1 cellular context compared by ENCODE assay signal in the genomic region with DNA sequence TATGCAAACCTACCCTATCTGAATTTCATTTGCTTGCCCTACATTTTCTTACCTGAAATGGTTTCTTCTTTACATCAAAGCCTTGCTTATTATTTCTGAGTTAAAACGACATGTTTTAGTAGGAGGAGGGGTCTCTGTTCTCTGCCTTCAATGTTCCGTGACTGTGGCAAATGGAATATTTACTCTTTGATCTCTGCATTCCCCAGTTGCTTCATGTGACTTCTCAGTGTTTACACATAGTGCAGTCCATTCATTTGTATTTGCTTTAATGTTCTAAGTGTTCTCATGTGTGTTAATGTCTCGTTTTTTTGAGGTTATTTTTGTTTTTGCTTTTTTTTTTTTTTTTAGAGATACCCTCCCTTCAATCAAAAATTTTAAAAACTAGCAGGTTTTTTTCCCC.
TF ChIP-seq lines count a peak whose summit lies in the region.

No MANE protein-coding gene starts in this region.

TF ChIP-seq in HepG2, 621 proteins besides CTCF, POLR2A, EP300 and RAD21 (continued from another document and continues in another):
- TF ChIP-seq AGO1 (IDR thresholded peaks at IDR 0.05; ENCODE audit: low read depth, low read length, poor library complexity, severe bottlenecking) = no peak
- TF ChIP-seq SKI (IDR thresholded peaks at IDR 0.05; ENCODE audit: partially characterized antibody) = peak; percentile 12
- TF ChIP-seq, protein P1, sequence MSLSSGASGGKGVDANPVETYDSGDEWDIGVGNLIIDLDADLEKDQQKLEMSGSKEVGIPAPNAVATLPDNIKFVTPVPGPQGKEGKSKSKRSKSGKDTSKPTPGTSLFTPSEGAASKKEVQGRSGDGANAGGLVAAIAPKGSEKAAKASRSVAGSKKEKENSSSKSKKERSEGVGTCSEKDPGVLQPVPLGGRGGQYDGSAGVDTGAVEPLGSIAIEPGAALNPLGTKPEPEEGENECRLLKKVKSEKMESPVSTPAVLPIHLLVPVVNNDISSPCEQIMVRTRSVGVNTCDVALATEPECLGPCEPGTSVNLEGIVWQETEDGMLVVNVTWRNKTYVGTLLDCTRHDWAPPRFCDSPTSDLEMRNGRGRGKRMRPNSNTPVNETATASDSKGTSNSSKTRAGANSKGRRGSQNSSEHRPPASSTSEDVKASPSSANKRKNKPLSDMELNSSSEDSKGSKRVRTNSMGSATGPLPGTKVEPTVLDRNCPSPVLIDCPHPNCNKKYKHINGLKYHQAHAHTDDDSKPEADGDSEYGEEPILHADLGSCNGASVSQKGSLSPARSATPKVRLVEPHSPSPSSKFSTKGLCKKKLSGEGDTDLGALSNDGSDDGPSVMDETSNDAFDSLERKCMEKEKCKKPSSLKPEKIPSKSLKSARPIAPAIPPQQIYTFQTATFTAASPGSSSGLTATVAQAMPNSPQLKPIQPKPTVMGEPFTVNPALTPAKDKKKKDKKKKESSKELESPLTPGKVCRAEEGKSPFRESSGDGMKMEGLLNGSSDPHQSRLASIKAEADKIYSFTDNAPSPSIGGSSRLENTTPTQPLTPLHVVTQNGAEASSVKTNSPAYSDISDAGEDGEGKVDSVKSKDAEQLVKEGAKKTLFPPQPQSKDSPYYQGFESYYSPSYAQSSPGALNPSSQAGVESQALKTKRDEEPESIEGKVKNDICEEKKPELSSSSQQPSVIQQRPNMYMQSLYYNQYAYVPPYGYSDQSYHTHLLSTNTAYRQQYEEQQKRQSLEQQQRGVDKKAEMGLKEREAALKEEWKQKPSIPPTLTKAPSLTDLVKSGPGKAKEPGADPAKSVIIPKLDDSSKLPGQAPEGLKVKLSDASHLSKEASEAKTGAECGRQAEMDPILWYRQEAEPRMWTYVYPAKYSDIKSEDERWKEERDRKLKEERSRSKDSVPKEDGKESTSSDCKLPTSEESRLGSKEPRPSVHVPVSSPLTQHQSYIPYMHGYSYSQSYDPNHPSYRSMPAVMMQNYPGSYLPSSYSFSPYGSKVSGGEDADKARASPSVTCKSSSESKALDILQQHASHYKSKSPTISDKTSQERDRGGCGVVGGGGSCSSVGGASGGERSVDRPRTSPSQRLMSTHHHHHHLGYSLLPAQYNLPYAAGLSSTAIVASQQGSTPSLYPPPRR (CRISPR knock-in tag; IDR thresholded peaks at IDR 0.05; ENCODE audit: borderline replicate concordance) = peak; percentile 31; the same call in 1 of the 2 replicates
- no peak for TF ChIP-seq HOXA3 (CRISPR knock-in tag; IDR thresholded peaks at IDR 0.05)
- TF ChIP-seq CENPX (CRISPR knock-in tag; IDR thresholded peaks at IDR 0.05) = no peak
- no peak for TF ChIP-seq SP4 (CRISPR knock-in tag; IDR thresholded peaks at IDR 0.05)
- no peak for TF ChIP-seq PCBP2 (optimal IDR thresholded peaks at IDR 0.05; ENCODE audit: low read depth, low read length, poor library complexity, severe bottlenecking)
- TF ChIP-seq SNRNP70 (IDR thresholded peaks at IDR 0.05; ENCODE audit: low read depth, low read length) = no peak
- no peak for TF ChIP-seq ZNF598 (CRISPR knock-in tag; IDR thresholded peaks at IDR 0.05; ENCODE audit: borderline replicate concordance)
- TF ChIP-seq ISL2 (CRISPR knock-in tag; IDR thresholded peaks at IDR 0.05) = peak; percentile 96
- no peak for TF ChIP-seq ZNF781 (CRISPR knock-in tag; IDR thresholded peaks at IDR 0.05; ENCODE audit: borderline replicate concordance, not compliant biosample characterization)
- no peak for TF ChIP-seq TMF1 (CRISPR knock-in tag; IDR thresholded peaks at IDR 0.05; ENCODE audit: low read depth)
- TF ChIP-seq LCORL (IDR thresholded peaks at IDR 0.05) = no peak; the same call in 1 of the 2 replicates
- 0 out of 2 replicates have a peak, but pooled peaks have one; percentile 27 for TF ChIP-seq LCORL (CRISPR knock-in tag; IDR thresholded peaks at IDR 0.05)
- TF ChIP-seq EED (CRISPR knock-in tag; IDR thresholded peaks at IDR 0.05) = no peak
- no peak for TF ChIP-seq NR2F1 (CRISPR knock-in tag; IDR thresholded peaks at IDR 0.05)
- TF ChIP-seq, protein P2, sequence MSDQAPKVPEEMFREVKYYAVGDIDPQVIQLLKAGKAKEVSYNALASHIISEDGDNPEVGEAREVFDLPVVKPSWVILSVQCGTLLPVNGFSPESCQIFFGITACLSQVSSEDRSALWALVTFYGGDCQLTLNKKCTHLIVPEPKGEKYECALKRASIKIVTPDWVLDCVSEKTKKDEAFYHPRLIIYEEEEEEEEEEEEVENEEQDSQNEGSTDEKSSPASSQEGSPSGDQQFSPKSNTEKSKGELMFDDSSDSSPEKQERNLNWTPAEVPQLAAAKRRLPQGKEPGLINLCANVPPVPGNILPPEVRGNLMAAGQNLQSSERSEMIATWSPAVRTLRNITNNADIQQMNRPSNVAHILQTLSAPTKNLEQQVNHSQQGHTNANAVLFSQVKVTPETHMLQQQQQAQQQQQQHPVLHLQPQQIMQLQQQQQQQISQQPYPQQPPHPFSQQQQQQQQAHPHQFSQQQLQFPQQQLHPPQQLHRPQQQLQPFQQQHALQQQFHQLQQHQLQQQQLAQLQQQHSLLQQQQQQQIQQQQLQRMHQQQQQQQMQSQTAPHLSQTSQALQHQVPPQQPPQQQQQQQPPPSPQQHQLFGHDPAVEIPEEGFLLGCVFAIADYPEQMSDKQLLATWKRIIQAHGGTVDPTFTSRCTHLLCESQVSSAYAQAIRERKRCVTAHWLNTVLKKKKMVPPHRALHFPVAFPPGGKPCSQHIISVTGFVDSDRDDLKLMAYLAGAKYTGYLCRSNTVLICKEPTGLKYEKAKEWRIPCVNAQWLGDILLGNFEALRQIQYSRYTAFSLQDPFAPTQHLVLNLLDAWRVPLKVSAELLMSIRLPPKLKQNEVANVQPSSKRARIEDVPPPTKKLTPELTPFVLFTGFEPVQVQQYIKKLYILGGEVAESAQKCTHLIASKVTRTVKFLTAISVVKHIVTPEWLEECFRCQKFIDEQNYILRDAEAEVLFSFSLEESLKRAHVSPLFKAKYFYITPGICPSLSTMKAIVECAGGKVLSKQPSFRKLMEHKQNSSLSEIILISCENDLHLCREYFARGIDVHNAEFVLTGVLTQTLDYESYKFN (CRISPR knock-in tag; conservative IDR thresholded peaks at IDR 0.05) = peak; percentile 84
- no peak for TF ChIP-seq ZNF747 (CRISPR knock-in tag; IDR thresholded peaks at IDR 0.05; ENCODE audit: borderline replicate concordance)
- TF ChIP-seq ZNF101 (CRISPR knock-in tag; IDR thresholded peaks at IDR 0.05; ENCODE audit: borderline replicate concordance, low read depth) = no peak
- TF ChIP-seq, protein P3, sequence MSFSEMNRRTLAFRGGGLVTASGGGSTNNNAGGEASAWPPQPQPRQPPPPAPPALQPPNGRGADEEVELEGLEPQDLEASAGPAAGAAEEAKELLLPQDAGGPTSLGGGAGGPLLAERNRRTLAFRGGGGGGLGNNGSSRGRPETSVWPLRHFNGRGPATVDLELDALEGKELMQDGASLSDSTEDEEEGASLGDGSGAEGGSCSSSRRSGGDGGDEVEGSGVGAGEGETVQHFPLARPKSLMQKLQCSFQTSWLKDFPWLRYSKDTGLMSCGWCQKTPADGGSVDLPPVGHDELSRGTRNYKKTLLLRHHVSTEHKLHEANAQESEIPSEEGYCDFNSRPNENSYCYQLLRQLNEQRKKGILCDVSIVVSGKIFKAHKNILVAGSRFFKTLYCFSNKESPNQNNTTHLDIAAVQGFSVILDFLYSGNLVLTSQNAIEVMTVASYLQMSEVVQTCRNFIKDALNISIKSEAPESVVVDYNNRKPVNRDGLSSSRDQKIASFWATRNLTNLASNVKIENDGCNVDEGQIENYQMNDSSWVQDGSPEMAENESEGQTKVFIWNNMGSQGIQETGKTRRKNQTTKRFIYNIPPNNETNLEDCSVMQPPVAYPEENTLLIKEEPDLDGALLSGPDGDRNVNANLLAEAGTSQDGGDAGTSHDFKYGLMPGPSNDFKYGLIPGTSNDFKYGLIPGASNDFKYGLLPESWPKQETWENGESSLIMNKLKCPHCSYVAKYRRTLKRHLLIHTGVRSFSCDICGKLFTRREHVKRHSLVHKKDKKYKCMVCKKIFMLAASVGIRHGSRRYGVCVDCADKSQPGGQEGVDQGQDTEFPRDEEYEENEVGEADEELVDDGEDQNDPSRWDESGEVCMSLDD (CRISPR knock-in tag; IDR thresholded peaks at IDR 0.05; ENCODE audit: borderline replicate concordance) = no peak
- no peak for TF ChIP-seq ZNF317 (CRISPR knock-in tag; IDR thresholded peaks at IDR 0.05)
- no peak for TF ChIP-seq KAT2B (IDR thresholded peaks at IDR 0.05; ENCODE audit: borderline replicate concordance, low read depth, low read length)
- TF ChIP-seq TARDBP (CRISPR knock-in tag; IDR thresholded peaks at IDR 0.05) = peak; percentile 69
- no peak for TF ChIP-seq CREB1 (IDR thresholded peaks at IDR 0.05)
- TF ChIP-seq CREB1 (CRISPR knock-in tag; IDR thresholded peaks at IDR 0.05) = peak; percentile 41; the same call in 1 of the 2 replicates
- peak; percentile 79 for TF ChIP-seq RXRB (CRISPR knock-in tag; IDR thresholded peaks at IDR 0.05; ENCODE audit: borderline replicate concordance)
- TF ChIP-seq ZNF501 (CRISPR knock-in tag; IDR thresholded peaks at IDR 0.05) = no peak
- TF ChIP-seq GATA4 (IDR thresholded peaks at IDR 0.05; ENCODE audit: borderline replicate concordance, low read depth) = no peak
- TF ChIP-seq CEBPG (CRISPR knock-in tag; IDR thresholded peaks at IDR 0.05) = peak; percentile 80
- TF ChIP-seq ZSCAN22 (CRISPR knock-in tag; IDR thresholded peaks at IDR 0.05) = no peak
- TF ChIP-seq, protein P4, sequence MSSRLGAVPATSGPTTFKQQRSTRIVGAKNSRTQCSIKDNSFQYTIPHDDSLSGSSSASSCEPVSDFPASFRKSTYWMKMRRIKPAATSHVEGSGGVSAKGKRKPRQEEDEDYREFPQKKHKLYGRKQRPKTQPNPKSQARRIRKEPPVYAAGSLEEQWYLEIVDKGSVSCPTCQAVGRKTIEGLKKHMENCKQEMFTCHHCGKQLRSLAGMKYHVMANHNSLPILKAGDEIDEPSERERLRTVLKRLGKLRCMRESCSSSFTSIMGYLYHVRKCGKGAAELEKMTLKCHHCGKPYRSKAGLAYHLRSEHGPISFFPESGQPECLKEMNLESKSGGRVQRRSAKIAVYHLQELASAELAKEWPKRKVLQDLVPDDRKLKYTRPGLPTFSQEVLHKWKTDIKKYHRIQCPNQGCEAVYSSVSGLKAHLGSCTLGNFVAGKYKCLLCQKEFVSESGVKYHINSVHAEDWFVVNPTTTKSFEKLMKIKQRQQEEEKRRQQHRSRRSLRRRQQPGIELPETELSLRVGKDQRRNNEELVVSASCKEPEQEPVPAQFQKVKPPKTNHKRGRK (CRISPR knock-in tag; IDR thresholded peaks at IDR 0.05) = no peak
- no peak for TF ChIP-seq ZNF546 (CRISPR knock-in tag; conservative IDR thresholded peaks at IDR 0.05)
- TF ChIP-seq FOXA1 (IDR thresholded peaks at IDR 0.05) = peak; percentile 94
- TF ChIP-seq FOXA1 (CRISPR knock-in tag; IDR thresholded peaks at IDR 0.05) = peak; percentile 94
- no peak for TF ChIP-seq TGIF2 (CRISPR knock-in tag; IDR thresholded peaks at IDR 0.05)
- TF ChIP-seq GLI4 (CRISPR knock-in tag; IDR thresholded peaks at IDR 0.05; ENCODE audit: borderline replicate concordance) = no peak
- TF ChIP-seq HNRNPK (IDR thresholded peaks at IDR 0.05; ENCODE audit: low read depth, low read length, poor library complexity, severe bottlenecking) = no peak
- TF ChIP-seq, protein P5, sequence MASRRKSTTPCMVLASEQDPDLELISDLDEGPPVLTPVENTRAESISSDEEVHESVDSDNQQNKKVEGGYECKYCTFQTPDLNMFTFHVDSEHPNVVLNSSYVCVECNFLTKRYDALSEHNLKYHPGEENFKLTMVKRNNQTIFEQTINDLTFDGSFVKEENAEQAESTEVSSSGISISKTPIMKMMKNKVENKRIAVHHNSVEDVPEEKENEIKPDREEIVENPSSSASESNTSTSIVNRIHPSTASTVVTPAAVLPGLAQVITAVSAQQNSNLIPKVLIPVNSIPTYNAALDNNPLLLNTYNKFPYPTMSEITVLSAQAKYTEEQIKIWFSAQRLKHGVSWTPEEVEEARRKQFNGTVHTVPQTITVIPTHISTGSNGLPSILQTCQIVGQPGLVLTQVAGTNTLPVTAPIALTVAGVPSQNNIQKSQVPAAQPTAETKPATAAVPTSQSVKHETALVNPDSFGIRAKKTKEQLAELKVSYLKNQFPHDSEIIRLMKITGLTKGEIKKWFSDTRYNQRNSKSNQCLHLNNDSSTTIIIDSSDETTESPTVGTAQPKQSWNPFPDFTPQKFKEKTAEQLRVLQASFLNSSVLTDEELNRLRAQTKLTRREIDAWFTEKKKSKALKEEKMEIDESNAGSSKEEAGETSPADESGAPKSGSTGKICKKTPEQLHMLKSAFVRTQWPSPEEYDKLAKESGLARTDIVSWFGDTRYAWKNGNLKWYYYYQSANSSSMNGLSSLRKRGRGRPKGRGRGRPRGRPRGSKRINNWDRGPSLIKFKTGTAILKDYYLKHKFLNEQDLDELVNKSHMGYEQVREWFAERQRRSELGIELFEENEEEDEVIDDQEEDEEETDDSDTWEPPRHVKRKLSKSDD (CRISPR knock-in tag; IDR thresholded peaks at IDR 0.05; ENCODE audit: low read depth) = no peak
- no peak for TF ChIP-seq ZNF746 (CRISPR knock-in tag; IDR thresholded peaks at IDR 0.05)
- no peak for TF ChIP-seq U2AF2 (IDR thresholded peaks at IDR 0.05; ENCODE audit: low read depth, low read length)
- 0 out of 2 replicates have a peak, but pooled peaks have one; percentile 51 for TF ChIP-seq KAT8 (CRISPR knock-in tag; IDR thresholded peaks at IDR 0.05)
- no peak for TF ChIP-seq FLYWCH1 (CRISPR knock-in tag; IDR thresholded peaks at IDR 0.05)
- TF ChIP-seq, protein P6, sequence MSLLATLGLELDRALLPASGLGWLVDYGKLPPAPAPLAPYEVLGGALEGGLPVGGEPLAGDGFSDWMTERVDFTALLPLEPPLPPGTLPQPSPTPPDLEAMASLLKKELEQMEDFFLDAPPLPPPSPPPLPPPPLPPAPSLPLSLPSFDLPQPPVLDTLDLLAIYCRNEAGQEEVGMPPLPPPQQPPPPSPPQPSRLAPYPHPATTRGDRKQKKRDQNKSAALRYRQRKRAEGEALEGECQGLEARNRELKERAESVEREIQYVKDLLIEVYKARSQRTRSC (CRISPR knock-in tag; IDR thresholded peaks at IDR 0.05; ENCODE audit: low read depth) = no peak
- TF ChIP-seq, protein P7, sequence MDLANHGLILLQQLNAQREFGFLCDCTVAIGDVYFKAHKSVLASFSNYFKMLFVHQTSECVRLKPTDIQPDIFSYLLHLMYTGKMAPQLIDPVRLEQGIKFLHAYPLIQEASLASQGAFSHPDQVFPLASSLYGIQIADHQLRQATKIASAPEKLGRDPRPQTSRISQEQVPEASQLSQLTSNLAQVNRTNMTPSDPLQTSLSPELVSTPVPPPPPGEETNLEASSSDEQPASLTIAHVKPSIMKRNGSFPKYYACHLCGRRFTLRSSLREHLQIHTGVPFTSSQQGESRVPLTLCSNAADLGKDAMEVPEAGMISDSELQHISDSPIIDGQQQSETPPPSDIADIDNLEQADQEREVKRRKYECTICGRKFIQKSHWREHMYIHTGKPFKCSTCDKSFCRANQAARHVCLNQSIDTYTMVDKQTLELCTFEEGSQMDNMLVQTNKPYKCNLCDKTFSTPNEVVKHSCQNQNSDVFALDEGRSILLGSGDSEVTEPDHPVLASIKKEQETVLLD (CRISPR knock-in tag; IDR thresholded peaks at IDR 0.05; ENCODE audit: low read depth) = no peak
- no peak for TF ChIP-seq MTF1 (CRISPR knock-in tag; IDR thresholded peaks at IDR 0.05)
- no peak for TF ChIP-seq KLF13 (CRISPR knock-in tag; IDR thresholded peaks at IDR 0.05)
- 0 out of 2 replicates have a peak, but pooled peaks have one; percentile 32 for TF ChIP-seq ZFP1 (CRISPR knock-in tag; IDR thresholded peaks at IDR 0.05)
- TF ChIP-seq IKZF4 (CRISPR knock-in tag; IDR thresholded peaks at IDR 0.05; ENCODE audit: borderline replicate concordance, low read depth, not compliant biosample characterization) = no peak
- TF ChIP-seq HDAC6 (IDR thresholded peaks at IDR 0.05; ENCODE audit: low read depth, low read length) = no peak
